ENCODE assay signal across 11 cellular contexts in the genomic region with DNA sequence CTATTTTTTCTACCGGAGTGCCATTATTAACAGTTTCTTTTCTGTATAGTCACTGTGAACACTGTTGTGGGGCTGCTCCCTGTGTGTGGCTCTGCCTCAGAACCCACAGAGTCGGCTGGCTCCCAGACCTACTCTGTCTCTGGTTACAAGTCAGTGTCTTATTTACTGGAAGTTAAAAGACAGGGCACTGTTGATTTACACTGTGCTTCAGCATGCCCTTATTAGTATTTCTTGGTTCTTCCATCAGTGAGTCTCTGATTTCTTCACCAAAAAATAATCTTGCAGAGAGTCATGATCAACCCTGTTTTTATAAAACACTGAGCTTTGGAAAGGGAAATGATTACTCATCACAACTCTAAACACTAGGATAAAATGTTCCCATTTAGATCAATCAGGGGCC.
DNase-seq lines count a peak whose midpoint lies in the region; ATAC-seq and TF ChIP-seq lines count a peak whose summit lies in the region.
"Had no signal": no experiment of that assay in that cellular context is flagged by ENCODE, and none has a peak within 500 bp of the region (broad histone marks: within the 10 kb centered on the region; RNA-seq: fewer than 3 reads in every experiment).

No MANE protein-coding gene starts in this region.

- H3K4me2 ChIP-seq in skeletal muscle satellite cell (ENCODE audit: low read length) = peak overlapping the region; percentile 47

- no peak overlapping the region for H3K4me3 ChIP-seq in fibroblast of villous mesenchyme (ENCODE audit: low read depth, low read length)
- peak overlapping the region; percentile 32 for H3K4me3 ChIP-seq in skeletal muscle satellite cell (ENCODE audit: low read length)
- no peak overlapping the region for H3K4me3 ChIP-seq in lower lobe of right lung
- H3K4me3 ChIP-seq: dorsolateral prefrontal cortex had no signal

- H3K27ac Mint-ChIP-seq in activated CD8-positive, alpha-beta T cell treated with anti-CD3 and anti-CD28 coated beads for 36 hours = no peak overlapping the region

- peak; percentile 41 for ATAC-seq in activated CD8-positive, alpha-beta T cell treated with anti-CD3 and anti-CD28 coated beads for 36 hours
- no peak for ATAC-seq in lower lobe of right lung
- ATAC-seq: PC-3 had no signal

- H3K4me3 Mint-ChIP-seq in activated CD8-positive, alpha-beta T cell treated with anti-CD3 and anti-CD28 coated beads for 36 hours = no peak overlapping the region

- H3K27me3 ChIP-seq in skeletal muscle satellite cell (ENCODE audit: control insufficient read depth, insufficient read depth, low read length) (no peaks in the 10 kb centered on the region), lower lobe of right lung (ENCODE audit: low read depth) (no peaks in the 10 kb centered on the region)

- no peaks in the 10 kb centered on the region for H3K36me3 ChIP-seq in skeletal muscle satellite cell (ENCODE audit: insufficient read depth, low read length)
- H3K36me3 ChIP-seq in lower lobe of right lung = no peaks in the 10 kb centered on the region

- H3K4me1 Mint-ChIP-seq in activated CD8-positive, alpha-beta T cell treated with anti-CD3 and anti-CD28 coated beads for 36 hours (ENCODE audit: low read depth) = peaks cover 55% of the 10 kb centered on the region

- H3K9ac ChIP-seq in skeletal muscle satellite cell (ENCODE audit: low read depth, low read length) = peak overlapping the region; percentile 32

- H3K27ac ChIP-seq in lower lobe of right lung = no peak overlapping the region

- TF ChIP-seq CTCF in activated CD8-positive, alpha-beta T cell treated with anti-CD3 and anti-CD28 coated beads for 36 hours (IDR thresholded peaks at IDR 0.05) = no peak
- no peak for TF ChIP-seq CTCF in fibroblast of villous mesenchyme (IDR thresholded peaks at IDR 0.05; ENCODE audit: insufficient read depth, low read depth, low read length)
- TF ChIP-seq CTCF in lower lobe of right lung (IDR thresholded peaks at IDR 0.05) = no peak

- peaks cover 16% of the 10 kb centered on the region for H3K9me3 Mint-ChIP-seq in activated CD8-positive, alpha-beta T cell treated with anti-CD3 and anti-CD28 coated beads for 36 hours

- POLR2A ChIA-PET in activated CD8-positive, alpha-beta T cell treated with anti-CD3 and anti-CD28 coated beads for 36 hours (lab: Charles Lee) = no interaction called here

- H3K4me1 ChIP-seq in skeletal muscle satellite cell (ENCODE audit: control insufficient read depth, insufficient read depth, low read length) (peaks cover 31% of the 10 kb centered on the region), lower lobe of right lung (peaks cover 37% of the 10 kb centered on the region)

- no peaks in the 10 kb centered on the region for H3K27me3 Mint-ChIP-seq in activated CD8-positive, alpha-beta T cell treated with anti-CD3 and anti-CD28 coated beads for 36 hours

- DNase-seq in GM03348 (ENCODE audit: low spot score) (peak; percentile 72), fibroblast of villous mesenchyme (ENCODE audit: low read depth) (peak; percentile 69), NCI-H2227 (lab: John Stamatoyannopoulos, UW; ENCODE audit: unreplicated experiment) (no peak), lower lobe of right lung (no peak), NCI-H1105 treated with DMSO at 0.1 percent for 48 hours (lab: John Stamatoyannopoulos, UW) (no peak)
- DNase-seq in activated CD8-positive, alpha-beta T cell treated with anti-CD3 and anti-CD28 coated beads for 36 hours = peak; percentile 24
- DNase-seq in stimulated activated CD4-positive, alpha-beta T cell treated with anti-CD3 and anti-CD28 coated beads, Interleukin-4, amount 100 ng/mL, for 4 hours = no peak
- DNase-seq: dorsolateral prefrontal cortex; PC-3; stimulated activated CD4-positive, alpha-beta T cell treated with anti-CD3 and anti-CD28 coated beads, Interleukin-2, amount 100 ng/mL, for 48 hours had no signal

- intact Hi-C loops in activated CD8-positive, alpha-beta T cell treated with anti-CD3 and anti-CD28 coated beads for 36 hours (cut with micrococcal nuclease) = no loop called here
- intact Hi-C loops in lower lobe of right lung (cut with DNase I) = no loop called here

- peaks cover 27% of the 10 kb centered on the region for H3K36me3 Mint-ChIP-seq in activated CD8-positive, alpha-beta T cell treated with anti-CD3 and anti-CD28 coated beads for 36 hours (ENCODE audit: low read depth)

- H3K9me3 ChIP-seq in skeletal muscle satellite cell (replicated peaks; ENCODE audit: low read length) (no peaks in the 10 kb centered on the region), lower lobe of right lung (no peaks in the 10 kb centered on the region)

- CTCF ChIA-PET in activated CD8-positive, alpha-beta T cell treated with anti-CD3 and anti-CD28 coated beads for 36 hours (lab: Charles Lee) = no interaction called here

Comparison
In these comparisons a context has a peak if more than half of its experiments do, and no peak if none do; other contexts are left out.
1. DNase-seq: peak in GM03348 (single experiment), activated CD8-positive, alpha-beta T cell treated with anti-CD3 and anti-CD28 coated beads for 36 hours (single experiment) and fibroblast of villous mesenchyme (single experiment); none in stimulated activated CD4-positive, alpha-beta T cell treated with anti-CD3 and anti-CD28 coated beads, Interleukin-4, amount 100 ng/mL, for 4 hours (0 of 2), NCI-H2227 (single experiment), lower lobe of right lung (single experiment) and NCI-H1105 treated with DMSO at 0.1 percent for 48 hours (single experiment).